Comparison of ENCODE assay signal across 8 cellular contexts in genomic region chr11:131064373-131064991, GRCh38.
DNase-seq lines count a peak whose midpoint lies in the region; ATAC-seq and TF ChIP-seq lines count a peak whose summit lies in the region.

No MANE protein-coding gene starts in this region.

- CTCF ChIA-PET in CD4-positive, alpha-beta memory T cell (lab: Charles Lee; ENCODE audit: partially characterized antibody) = interaction anchor here (1.2 to 1.5 kb wide), 2 partner anchors 10 to 15 kb away, joined by 3 to 5 read pairs; no protein-coding TSS in a partner anchor

- ATAC-seq in GM18498 (IDR thresholded peaks at IDR 0.05; ENCODE audit: unreplicated experiment) = peak; percentile 89
- ATAC-seq in HG03066 (IDR thresholded peaks at IDR 0.05; ENCODE audit: low read depth, unreplicated experiment) = peak; percentile 57
- no peak for ATAC-seq in thoracic aorta (ENCODE audit: insufficient number of reproducible peaks, low FRiP score, low read depth)

- H3K36me3 Mint-ChIP-seq in CD4-positive, alpha-beta memory T cell = no peaks in the 10 kb centered on the region

- in situ Hi-C loops in T47D (cut with HindIII; ENCODE audit: low pct_unique_long_range_greater_than_20kb, low sequenced_read_pairs) = no loop called here

- H3K27me3 Mint-ChIP-seq in CD4-positive, alpha-beta memory T cell = peaks cover 3 to 7% of the 10 kb centered on the region in 2 donors

- intact Hi-C loops in CD4-positive, alpha-beta memory T cell (cut with micrococcal nuclease) = no loop called here

- POLR2A ChIA-PET in CD4-positive, alpha-beta memory T cell (lab: Charles Lee; ENCODE audit: partially characterized antibody) = no interaction called here

- H3K9me3 Mint-ChIP-seq in CD4-positive, alpha-beta memory T cell = peaks cover 0 to 3% (median 0%) of the 10 kb centered on the region in 8 donors

- H3K36me3 ChIP-seq in thoracic aorta = no peaks in the 10 kb centered on the region
- H3K36me3 ChIP-seq in CD4-positive, alpha-beta memory T cell (ENCODE audit: insufficient read depth, low read length) = no peaks in the 10 kb centered on the region

- H3K27ac Mint-ChIP-seq in CD4-positive, alpha-beta memory T cell = no peak overlapping the region

- H3K9me3 ChIP-seq in thoracic aorta = no peaks in the 10 kb centered on the region
- H3K9me3 ChIP-seq in CD4-positive, alpha-beta memory T cell (ENCODE audit: control insufficient read depth in 1 of 2, low read length in 2 of 2) = no peaks in the 10 kb centered on the region

- H3K4me1 ChIP-seq in thoracic aorta (ENCODE audit: control insufficient read depth in 1 of 2, low read depth in 2 of 2) = no peaks in the 10 kb centered on the region
- H3K4me1 ChIP-seq in CD4-positive, alpha-beta memory T cell (ENCODE audit: insufficient read depth, low read length) = no peaks in the 10 kb centered on the region

- H3K4me3 Mint-ChIP-seq in CD4-positive, alpha-beta memory T cell = no peak overlapping the region

- H3K4me3 ChIP-seq in thoracic aorta = no peak overlapping the region
- no peak overlapping the region for H3K4me3 ChIP-seq in CD4-positive, alpha-beta memory T cell (ENCODE audit: low read length in 2 of 2)

- peak; percentile 5 for DNase-seq in NCI-H82 treated with DMSO at 0.1 percent for 48 hours (lab: John Stamatoyannopoulos, UW; ENCODE audit: unreplicated experiment)
- peak; percentile 77 to 86 for DNase-seq in T47D (ENCODE audit: low read depth in 1 of 2, low spot score in 1 of 2)
- DNase-seq in kidney tubule cell (ENCODE audit: low spot score) = peak; percentile 46
- DNase-seq in thoracic aorta (ENCODE audit: low spot score) = no peak
- DNase-seq in CD4-positive, alpha-beta memory T cell = no peak

- H3K27me3 ChIP-seq in thoracic aorta (replicated peaks; ENCODE audit: insufficient read depth) = no peaks in the 10 kb centered on the region
- H3K27me3 ChIP-seq in CD4-positive, alpha-beta memory T cell (ENCODE audit: insufficient read depth, low read length) = no peaks in the 10 kb centered on the region

- no peak overlapping the region for H3K27ac ChIP-seq in C4-2B
- no peak overlapping the region for H3K27ac ChIP-seq in thoracic aorta
- H3K27ac ChIP-seq in CD4-positive, alpha-beta memory T cell (ENCODE audit: low read depth, low read length) = no peak overlapping the region

- no peaks in the 10 kb centered on the region for H3K4me1 Mint-ChIP-seq in CD4-positive, alpha-beta memory T cell

- TF ChIP-seq CTCF in C4-2B (conservative IDR thresholded peaks at IDR 0.05) (peak; percentile 90), thoracic aorta (IDR thresholded peaks at IDR 0.05) (peak; percentile 23)

Comparison
In these comparisons a context has a peak if more than half of its experiments do, and no peak if none do; other contexts are left out.
1. DNase-seq: peak in NCI-H82 treated with DMSO at 0.1 percent for 48 hours (single experiment), T47D (2 of 2) and kidney tubule cell (single experiment); none in thoracic aorta (single experiment) and CD4-positive, alpha-beta memory T cell (0 of 5).